ENCODE assay signal across 1 cellular context in genomic region chr11:59172345-59173079, GRCh38.
TF ChIP-seq lines count a peak whose summit lies in the region.

No MANE protein-coding gene starts in this region.

TF ChIP-seq in GM12878, 131 proteins besides CTCF, POLR2A, EP300 and RAD21 (continued from another document and continues in another):
- TF ChIP-seq CUX1 (IDR thresholded peaks at IDR 0.05; ENCODE audit: insufficient replicate concordance, low read depth, low read length) (no peak), TCF3 (IDR thresholded peaks at IDR 0.05; ENCODE audit: borderline replicate concordance, insufficient read depth, low read depth, low read length) (0 out of 2 replicates have a peak, but pooled peaks have one; percentile 14), E2F4 (IDR thresholded peaks at IDR 0.05; ENCODE audit: low read depth, low read length) (no peak), SMAD1 (IDR thresholded peaks at IDR 0.05; ENCODE audit: low read depth, partially characterized antibody) (no peak), FOS (IDR thresholded peaks at IDR 0.05; ENCODE audit: borderline replicate concordance, extremely low read depth, insufficient read length) (no peak), NR2F1 (conservative IDR thresholded peaks at IDR 0.05) (no peak; the same call in 1 of the 2 replicates), ZNF622 (IDR thresholded peaks at IDR 0.05) (no peak), SRF (IDR thresholded peaks at IDR 0.05; ENCODE audit: low read depth in 2 of 2, low read length in 2 of 2) (no peak), ZNF24 (IDR thresholded peaks at IDR 0.05) (no peak), RELB (IDR thresholded peaks at IDR 0.05; ENCODE audit: low read depth) (no peak), CEBPB (IDR thresholded peaks at IDR 0.05; ENCODE audit: borderline replicate concordance in 1 of 2, low read depth in 2 of 2, low read length in 2 of 2) (no peak), NFIC (IDR thresholded peaks at IDR 0.05; ENCODE audit: low read depth, low read length) (no peak), SPI1 (IDR thresholded peaks at IDR 0.05; ENCODE audit: borderline replicate concordance, insufficient read depth, low read depth, low read length) (no peak), EGR1 (IDR thresholded peaks at IDR 0.05; ENCODE audit: borderline replicate concordance in 1 of 2, low read depth in 2 of 2, low read length in 2 of 2) (no peak; a peak in 1 of 3 replicates), MYC (IDR thresholded peaks at IDR 0.05; ENCODE audit: insufficient read depth, insufficient read length, insufficient replicate concordance, low read length, severe bottlenecking) (no peak), ZBTB40 (IDR thresholded peaks at IDR 0.05; ENCODE audit: borderline replicate concordance) (no peak), CHD4 (IDR thresholded peaks at IDR 0.05) (no peak), ZNF687 (IDR thresholded peaks at IDR 0.05) (no peak), KLF5 (IDR thresholded peaks at IDR 0.05; ENCODE audit: partially characterized antibody) (no peak), STAT1 (conservative IDR thresholded peaks at IDR 0.05) (no peak), SKIL (IDR thresholded peaks at IDR 0.05; ENCODE audit: low read depth, poor library complexity, severe bottlenecking) (no peak), YBX1 (IDR thresholded peaks at IDR 0.05) (no peak), E4F1 (IDR thresholded peaks at IDR 0.05; ENCODE audit: borderline replicate concordance, partially characterized antibody) (no peak), CREB1 (IDR thresholded peaks at IDR 0.05; ENCODE audit: low read depth) (no peak), TCF12 (IDR thresholded peaks at IDR 0.05; ENCODE audit: low read depth, low read length) (peak; percentile 32; the same call in 1 of the 2 replicates), BRCA1 (IDR thresholded peaks at IDR 0.05; ENCODE audit: low read depth, low read length) (no peak), PBX3 (IDR thresholded peaks at IDR 0.05; ENCODE audit: insufficient replicate concordance, low read depth, low read length) (no peak), BHLHE40 (IDR thresholded peaks at IDR 0.05; ENCODE audit: borderline replicate concordance in 1 of 2, low read depth in 2 of 2, low read length in 1 of 2) (peak in 1 of 2 experiments; percentile 26; a peak in 1 of 4 replicates), CBFB (IDR thresholded peaks at IDR 0.05; ENCODE audit: low read depth) (peak; percentile 83), CREM (IDR thresholded peaks at IDR 0.05; ENCODE audit: low read depth) (peak; percentile 47; the same call in 1 of the 2 replicates)
